In genomic region chr2:172672114-172672513, GRCh38 we compare ENCODE assay signal across 26 cellular contexts.
DNase-seq lines count a peak whose midpoint lies in the region; ATAC-seq and TF ChIP-seq lines count a peak whose summit lies in the region.
"Had no signal": no experiment of that assay in that cellular context is flagged by ENCODE, and none has a peak within 500 bp of the region (broad histone marks: within the 10 kb centered on the region; RNA-seq: fewer than 3 reads in every experiment).

No MANE protein-coding gene starts in this region.

- H3K9me3 ChIP-seq in mucosa of descending colon: peaks cover 4% of the 10 kb centered on the region
- H3K9me3 ChIP-seq: body of pancreas, colonic mucosa, lower lobe of right lung, neutrophil had no signal

- no peak overlapping the region for H3K27ac Mint-ChIP-seq in CD14-positive monocyte
- H3K27ac Mint-ChIP-seq: endodermal cell; IgD-negative memory B cell; immature natural killer cell; stimulated activated naive CD8-positive, alpha-beta T cell treated with anti-CD3 and anti-CD28 coated beads, Interleukin-15, amount 100 ng/mL, for 72 hours had no signal

- H3K4me3 Mint-ChIP-seq in CD14-positive monocyte: no peak overlapping the region
- H3K4me3 Mint-ChIP-seq: endodermal cell; IgD-negative memory B cell; immature natural killer cell; stimulated activated naive CD8-positive, alpha-beta T cell treated with anti-CD3 and anti-CD28 coated beads, Interleukin-15, amount 100 ng/mL, for 72 hours had no signal

- DNase-seq in ELR (ENCODE audit: low read depth) (peak; percentile 57), NCI-H460 (ENCODE audit: extremely low read depth, low read depth) (peak; percentile 40), epithelial cell of prostate (ENCODE audit: low read depth, low spot score) (no peak), mucosa of descending colon (no peak), NCI-H446 treated with DMSO at 0.1 percent for 48 hours (lab: John Stamatoyannopoulos, UW) (no peak), epidermal melanocyte (ENCODE audit: insufficient read length, low spot score) (no peak), CD14-positive monocyte (ENCODE audit: low spot score) (no peak)
- DNase-seq: activated effector memory CD4-positive, alpha-beta T cell treated with Interleukin-2 at 50 U/mL for 16 hours; body of pancreas; colonic mucosa; endodermal cell; heart right ventricle; immature natural killer cell; lower lobe of right lung; NCI-H2107; NCI-H510A treated with DMSO at 0.1 percent for 48 hours; NK-92 treated with Interleukin-12 subunit alpha and Interleukin-12 subunit beta, amount 100 ng/mL, for 24 hours; stimulated activated CD4-positive, alpha-beta T cell treated with anti-CD3 and anti-CD28 coated beads, Interleukin-12 subunit alpha, Interleukin-12 subunit beta, amount 100 ng/mL, for 4 hours; stimulated activated CD4-positive, alpha-beta T cell treated with anti-CD3 and anti-CD28 coated beads, Interleukin-4, amount 100 ng/mL, for 4 hours; stimulated activated naive CD8-positive, alpha-beta T cell treated with anti-CD3 and anti-CD28 coated beads, Interleukin-15, amount 100 ng/mL, for 72 hours; T-helper 2 cell; WERI-Rb-1 had no signal

- no peaks in the 10 kb centered on the region for H3K4me1 ChIP-seq in mucosa of descending colon (ENCODE audit: low read depth)
- H3K4me1 ChIP-seq: colonic mucosa, lower lobe of right lung, tibial nerve had no signal

- TF ChIP-seq CTCF in mucosa of descending colon (IDR thresholded peaks at IDR 0.05): no peak
- TF ChIP-seq CTCF in CD14-positive monocyte (IDR thresholded peaks at IDR 0.05): no peak

- H3K27ac ChIP-seq in epithelial cell of prostate: peak overlapping the region; percentile 40
- H3K27ac ChIP-seq: body of pancreas, colonic mucosa, heart right ventricle, lower lobe of right lung, neutrophil, tibial nerve, WERI-Rb-1 had no signal

- peaks cover 0 to 12% (median 4%) of the 10 kb centered on the region in 7 donors for H3K9me3 Mint-ChIP-seq in CD14-positive monocyte
- H3K9me3 Mint-ChIP-seq: endodermal cell, immature natural killer cell had no signal

- peaks cover 1 to 14% (median 12%) of the 10 kb centered on the region in 3 donors for H3K27me3 Mint-ChIP-seq in CD14-positive monocyte (ENCODE audit: low read depth in 3 of 3)
- H3K27me3 Mint-ChIP-seq: stimulated activated naive CD8-positive, alpha-beta T cell treated with anti-CD3 and anti-CD28 coated beads, Interleukin-15, amount 100 ng/mL, for 72 hours had no signal

- peaks cover 6% of the 10 kb centered on the region for H3K4me1 Mint-ChIP-seq in CD14-positive monocyte
- H3K4me1 Mint-ChIP-seq: endodermal cell, IgD-negative memory B cell, immature natural killer cell had no signal

- intact Hi-C loops in mucosa of descending colon (cut with DNase I, micrococcal nuclease): no loop called here
- intact Hi-C loops in CD14-positive monocyte (cut with micrococcal nuclease): no loop called here

- no peaks in the 10 kb centered on the region for H3K36me3 ChIP-seq in mucosa of descending colon (ENCODE audit: low read depth)
- H3K36me3 ChIP-seq: colonic mucosa, heart right ventricle, lower lobe of right lung, neutrophil, tibial nerve, WERI-Rb-1 had no signal

- H3K4me3 ChIP-seq in mucosa of descending colon: no peak overlapping the region
- H3K4me3 ChIP-seq: body of pancreas, colonic mucosa, heart right ventricle, lower lobe of right lung, tibial nerve had no signal

- ATAC-seq in mucosa of descending colon: peak; percentile 72
- ATAC-seq in GM19467 (IDR thresholded peaks at IDR 0.05; ENCODE audit: unreplicated experiment): no peak
- ATAC-seq: body of pancreas; heart right ventricle; lower lobe of right lung; stimulated activated naive CD8-positive, alpha-beta T cell treated with anti-CD3 and anti-CD28 coated beads, Interleukin-15, amount 100 ng/mL, for 72 hours had no signal

- H3K36me3 Mint-ChIP-seq in CD14-positive monocyte: no peaks in the 10 kb centered on the region
- H3K36me3 Mint-ChIP-seq: immature natural killer cell had no signal

Comparison
In these comparisons a context has a peak if more than half of its experiments do, and no peak if none do; other contexts are left out.
1. DNase-seq: peak in ELR (single experiment) and NCI-H460 (single experiment); none in epithelial cell of prostate (single experiment), mucosa of descending colon (0 of 3), NCI-H446 treated with DMSO at 0.1 percent for 48 hours (single experiment), epidermal melanocyte (single experiment) and CD14-positive monocyte (single experiment).